In the genomic region with DNA sequence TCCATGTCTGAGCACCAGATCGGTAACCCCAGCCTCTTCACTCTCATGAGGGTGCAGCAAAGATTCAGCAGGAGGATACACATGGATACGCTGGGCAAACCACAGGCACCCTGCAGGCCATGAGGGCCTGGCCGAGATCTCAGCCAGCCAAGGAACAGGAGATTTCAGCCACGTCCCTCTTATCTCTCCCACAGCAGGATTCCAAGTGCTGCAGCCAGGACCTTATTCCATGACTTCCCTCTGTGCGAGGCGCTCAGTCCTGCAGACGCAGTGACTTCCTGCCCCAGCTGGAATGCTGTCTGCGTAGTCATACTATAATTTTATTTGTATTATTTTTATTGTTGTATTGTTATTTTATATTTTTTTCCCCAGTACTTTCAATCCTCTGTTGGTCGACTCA, we compare ENCODE assay signal across 36 cellular contexts.
"Had no signal": no experiment of that assay in that cellular context is flagged by ENCODE, and none has a peak within 500 bp of the region (broad histone marks: within the 10 kb centered on the region; RNA-seq: fewer than 3 reads in every experiment).

No MANE protein-coding gene starts in this region.

- H3K9me3 Mint-ChIP-seq: activated B cell treated with CpG ODN at 0.5 μM for 24 hours; activated CD8-positive, alpha-beta T cell treated with anti-CD3 and anti-CD28 coated beads for 36 hours; activated T-cell treated with anti-CD3 and anti-CD28 coated beads, Interleukin-2, amount 50 U/mL, for 4 hours; activated T-helper 17 cell treated with anti-CD3 and anti-CD28 coated beads, Interleukin-2, amount 50 U/mL, for 72 hours; central memory CD8-positive, alpha-beta T cell; effector memory CD8-positive, alpha-beta T cell had no signal

- H3K36me3 Mint-ChIP-seq: activated naive CD8-positive, alpha-beta T cell had no signal

- DNase-seq: activated B cell treated with CpG ODN at 0.5 μM for 24 hours; activated CD4-positive, alpha-beta T cell treated with anti-CD3 and anti-CD28 coated beads for 48 hours; activated CD4-positive, alpha-beta T cell treated with anti-CD3 and anti-CD28 coated beads, Interleukin-2, amount 50 U/mL, for 1 hour; activated CD4-positive, alpha-beta T cell treated with anti-CD3 and anti-CD28 coated beads, Interleukin-2, amount 50 U/mL, for 48 hours; activated CD8-positive, alpha-beta memory T cell treated with anti-CD3 and anti-CD28 coated beads for 24 hours; activated CD8-positive, alpha-beta T cell treated with anti-CD3 and anti-CD28 coated beads for 36 hours; activated effector memory CD4-positive, alpha-beta T cell treated with Interleukin-2 at 50 U/mL for 16 hours; activated gamma-delta T cell treated with Interleukin-2 at 50 U/mL for 16 hours; activated naive CD4-positive, alpha-beta T cell treated with anti-CD3 and anti-CD28 coated beads, Interleukin-2, amount 50 U/mL, for 16 hours; activated naive CD4-positive, alpha-beta T cell treated with Interleukin-2 at 50 U/mL for 16 hours; activated T-cell treated with anti-CD3 and anti-CD28 coated beads, Interleukin-2, amount 50 U/mL, for 4 hours; amniotic stem cell; anterior cingulate cortex; brain microvascular endothelial cell; cortex of kidney; dermis blood vessel endothelial cell; effector CD4-positive, alpha-beta T cell; effector memory CD8-positive, alpha-beta T cell; foreskin fibroblast; head of caudate nucleus; T-helper 1 cell; T-helper 17 cell; T1000; WERI-Rb-1 had no signal

- H3K27me3 ChIP-seq: brain microvascular endothelial cell had no signal

- H3K4me3 Mint-ChIP-seq: activated B cell treated with CpG ODN at 0.5 μM for 24 hours; activated CD8-positive, alpha-beta T cell treated with anti-CD3 and anti-CD28 coated beads for 36 hours; activated naive CD8-positive, alpha-beta T cell; activated T-cell treated with anti-CD3 and anti-CD28 coated beads, Interleukin-2, amount 50 U/mL, for 4 hours; activated T-helper 17 cell treated with anti-CD3 and anti-CD28 coated beads, Interleukin-2, amount 50 U/mL, for 72 hours; central memory CD8-positive, alpha-beta T cell; effector memory CD8-positive, alpha-beta T cell; T-helper 17 cell; T-helper 2 cell treated with Interferon-gamma antibody and Interleukin-4, amounts not matched to agents 5 μg/mL and 100 μg/mL, for 36 hours had no signal

- H3K36me3 ChIP-seq: brain microvascular endothelial cell had no signal

- H3K27ac Mint-ChIP-seq: activated B cell treated with CpG ODN at 0.5 μM for 24 hours; activated CD8-positive, alpha-beta T cell treated with anti-CD3 and anti-CD28 coated beads for 36 hours; activated naive CD8-positive, alpha-beta T cell; activated T-helper 17 cell treated with anti-CD3 and anti-CD28 coated beads, Interleukin-2, amount 50 U/mL, for 72 hours; effector memory CD8-positive, alpha-beta T cell; T-helper 17 cell; T-helper 2 cell treated with Interferon-gamma antibody and Interleukin-4, amounts not matched to agents 5 μg/mL and 100 μg/mL, for 36 hours had no signal

- H3K27ac ChIP-seq: brain microvascular endothelial cell, epithelial cell of prostate, WERI-Rb-1 had no signal

- FAIRE-seq: astrocyte, bronchial epithelial cell, colon, endometrium, endothelial cell of umbilical vein, frontal cortex had no signal

- ATAC-seq: activated CD4-positive, CD25-positive, alpha-beta regulatory T cell treated with anti-CD3 and anti-CD28 coated beads, Interleukin-2, amount 50 U/mL, for 24 hours; activated CD8-positive, alpha-beta T cell treated with anti-CD3 and anti-CD28 coated beads for 36 hours; activated T-cell treated with anti-CD3 and anti-CD28 coated beads, Interleukin-2, amount 50 U/mL, for 4 hours; activated T-helper 17 cell treated with anti-CD3 and anti-CD28 coated beads, Interleukin-2, amount 50 U/mL, for 72 hours; effector memory CD8-positive, alpha-beta T cell; T-helper 17 cell had no signal

- H3K4me1 Mint-ChIP-seq: activated B cell treated with CpG ODN at 0.5 μM for 24 hours; activated T-helper 17 cell treated with anti-CD3 and anti-CD28 coated beads, Interleukin-2, amount 50 U/mL, for 72 hours; central memory CD8-positive, alpha-beta T cell; T-helper 17 cell had no signal
